In genomic region chr12:25994901-25995625, GRCh38 we compare ENCODE assay signal across 21 cellular contexts. TPM values are rescaled to one million over a fixed set of nuclear protein-coding genes. Genes with fewer than 3 reads are reported as not detected.
DNase-seq lines count a peak whose midpoint lies in the region; ATAC-seq and TF ChIP-seq lines count a peak whose summit lies in the region.
"Had no signal": no experiment of that assay in that cellular context is flagged by ENCODE, and none has a peak within 500 bp of the region (broad histone marks: within the 10 kb centered on the region; RNA-seq: fewer than 3 reads in every experiment).

No MANE protein-coding gene starts in this region.

- intact Hi-C loops in sigmoid colon (cut with DNase I), result no loop called here

- TF ChIP-seq EP300 in gastroesophageal sphincter (IDR thresholded peaks at IDR 0.05) (no peak), sigmoid colon (IDR thresholded peaks at IDR 0.05) (no peak)

- H2AFZ ChIP-seq in hepatocyte, result no peak overlapping the region

- no peak for TF ChIP-seq CTCF in gastroesophageal sphincter (IDR thresholded peaks at IDR 0.05)
- TF ChIP-seq CTCF in sigmoid colon (IDR thresholded peaks at IDR 0.05), result no peak
- TF ChIP-seq CTCF in hepatocyte (IDR thresholded peaks at IDR 0.05; ENCODE audit: poor library complexity), result no peak

- H3K27ac ChIP-seq in gastroesophageal sphincter (peak overlapping the region; percentile 52 to 80 (median 66)), sigmoid colon (peak overlapping the region; percentile 37 to 82 (median 61)), hepatocyte (no peak overlapping the region)
- H3K27ac ChIP-seq: vagina had no signal

- no peak overlapping the region for H3K4me2 ChIP-seq in hepatocyte

- no peak for ATAC-seq in gastroesophageal sphincter
- no peak for ATAC-seq in HG02763 (IDR thresholded peaks at IDR 0.05; ENCODE audit: unreplicated experiment)
- ATAC-seq in HG03108 (IDR thresholded peaks at IDR 0.05; ENCODE audit: unreplicated experiment), result no peak
- ATAC-seq: HCT116; sciatic nerve; stimulated activated naive CD8-positive, alpha-beta T cell treated with anti-CD3 and anti-CD28 coated beads, Interleukin-15, amount 100 ng/mL, for 72 hours had no signal

- H3K4me3 ChIP-seq in gastroesophageal sphincter (no peak overlapping the region), sigmoid colon (no peak overlapping the region), hepatocyte (no peak overlapping the region)
- H3K4me3 ChIP-seq: vagina had no signal

- no peaks in the 10 kb centered on the region for H3K9me3 ChIP-seq in gastroesophageal sphincter
- H3K9me3 ChIP-seq in sigmoid colon, result no peaks in the 10 kb centered on the region
- no peaks in the 10 kb centered on the region for H3K9me3 ChIP-seq in hepatocyte (ENCODE audit: low read depth)
- H3K9me3 ChIP-seq: vagina had no signal

- peaks cover 94% of the 10 kb centered on the region for H3K79me2 ChIP-seq in hepatocyte

- WGBS in gastroesophageal sphincter (ENCODE audit: low coverage in 1 of 2), 2 donors, result 53 to 68% methylated on average over 2 of the region's 2 CpGs
- 80 to 83% methylated on average over 2 of the region's 2 CpGs for WGBS in sigmoid colon, 2 donors
- 80% methylated on average over 2 of the region's 2 CpGs for WGBS in hepatocyte (ENCODE audit: low lambda C conversion rate, missing lambda C conversion rate)

- peaks cover 13% of the 10 kb centered on the region for H4K20me1 ChIP-seq in hepatocyte (ENCODE audit: insufficient read depth, poor library complexity, severe bottlenecking)

- DNase-seq in ELR (ENCODE audit: low read depth) (peak; percentile 24), M059J (ENCODE audit: low read depth) (peak; percentile 52), sigmoid colon (no peak), D341Med (ENCODE audit: low spot score) (no peak), hepatocyte (ENCODE audit: low spot score) (no peak)
- DNase-seq: activated CD4-positive, CD25-positive, alpha-beta regulatory T cell; activated CD8-positive, alpha-beta memory T cell treated with anti-CD3 and anti-CD28 coated beads for 24 hours; activated naive CD8-positive, alpha-beta T cell treated with anti-CD3 and anti-CD28 coated beads for 36 hours; NCI-H1417; NCI-H526 treated with DMSO at 0.1 percent for 48 hours; occipital lobe; SIG-M5; stimulated activated CD4-positive, alpha-beta T cell treated with anti-CD3 and anti-CD28 coated beads, Interleukin-2, amount 100 ng/mL, for 24 hours; stimulated activated naive CD8-positive, alpha-beta T cell treated with anti-CD3 and anti-CD28 coated beads, Interleukin-15, amount 100 ng/mL, for 72 hours; T-helper 2 cell had no signal

- H3K9me2 ChIP-seq in hepatocyte (replicated peaks; ENCODE audit: insufficient read depth), result no peaks in the 10 kb centered on the region

- TF ChIP-seq POLR2A in gastroesophageal sphincter (IDR thresholded peaks at IDR 0.05) (no peak), sigmoid colon (IDR thresholded peaks at IDR 0.05) (no peak)

- H3K27me3 ChIP-seq in gastroesophageal sphincter, result no peaks in the 10 kb centered on the region
- H3K27me3 ChIP-seq in sigmoid colon, result no peaks in the 10 kb centered on the region
- no peaks in the 10 kb centered on the region for H3K27me3 ChIP-seq in hepatocyte
- H3K27me3 ChIP-seq: vagina had no signal

- H3K4me1 ChIP-seq in gastroesophageal sphincter (peaks cover 5 to 81% (median 23%) of the 10 kb centered on the region in 3 donors), sigmoid colon (peaks cover 0 to 83% (median 71%) of the 10 kb centered on the region in 4 donors), hepatocyte (ENCODE audit: insufficient read depth) (peaks cover 10% of the 10 kb centered on the region)

- no peaks in the 10 kb centered on the region for H3K36me3 ChIP-seq in gastroesophageal sphincter
- H3K36me3 ChIP-seq in sigmoid colon, result no peaks in the 10 kb centered on the region
- H3K36me3 ChIP-seq in hepatocyte (replicated peaks; ENCODE audit: insufficient read depth, low read depth), result no peaks in the 10 kb centered on the region
- H3K36me3 ChIP-seq: vagina had no signal

RNA-seq across cellular contexts. Expression of gene RASSF8, which starts 36.6 kb away (rescaled TPM):
- total RNA-seq in M059J (2014; rRNA removed; shearing (Covaris generic)), result 35.9 and 41.2 TPM in 2 replicates
- total RNA-seq in gastroesophageal sphincter (100 to 1,000 TPM in 2 of 4 donors, 10 to 100 TPM in 2; 93.2 to 127 (median 111) TPM), sigmoid colon (100 to 1,000 TPM in 1 of 4 donors, 10 to 100 TPM in 3; 74.0 to 109 (median 89.4) TPM), hepatocyte (46.2 and 46.9 TPM in 2 replicates)
- polyA plus RNA-seq in sigmoid colon (1 to 10 TPM in 2 of 3 donors, under 1 TPM in 1; 0.92 to 6.0 (median 3.1) TPM), hepatocyte (20.3 and 24.6 TPM in 2 replicates)

Comparison
In these comparisons a context has a peak if more than half of its experiments do, and no peak if none do; other contexts are left out.
1. DNase-seq: peak in ELR (single experiment) and M059J (single experiment); none in sigmoid colon (single experiment), D341Med (single experiment) and hepatocyte (single experiment).